ENCODE assay signal across 16 cellular contexts in the genomic region with DNA sequence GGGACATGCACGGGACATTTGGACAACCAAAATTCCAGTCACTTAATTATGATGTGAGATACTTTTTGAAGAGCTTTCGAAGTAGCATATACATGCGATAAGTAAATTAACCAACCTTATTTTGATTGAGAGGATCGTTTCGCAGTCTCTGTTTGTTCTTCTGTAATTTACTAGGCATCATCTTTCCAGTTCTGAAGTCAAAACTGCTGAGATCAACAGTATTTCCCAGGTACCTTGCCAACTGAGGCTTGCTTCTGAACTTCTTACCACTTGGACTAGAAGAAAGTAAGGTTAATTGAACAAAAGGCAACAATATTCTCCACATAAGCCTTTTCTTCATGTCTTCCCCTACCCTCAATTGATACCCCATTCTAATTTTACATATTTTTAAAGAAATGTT.
"Had no signal": no experiment of that assay in that cellular context is flagged by ENCODE, and none has a peak within 500 bp of the region (broad histone marks: within the 10 kb centered on the region; RNA-seq: fewer than 3 reads in every experiment).

No MANE protein-coding gene starts in this region.

- H3K9me3 Mint-ChIP-seq: activated B cell treated with CpG ODN at 0.5 μM for 24 hours; activated CD4-positive, alpha-beta memory T cell treated with anti-CD3 and anti-CD28 coated beads for 36 hours; stimulated activated naive B cell treated with anti-CD40 and anti-IgM and Interleukin-4, amounts not matched to agents 10 μg/mL and 1 μg/mL and 100 μg/mL, for 72 hours; T-helper 2 cell treated with Interferon-gamma antibody and Interleukin-4, amounts not matched to agents 5 μg/mL and 100 μg/mL, for 36 hours had no signal

- H3K27ac ChIP-seq: spleen had no signal

- H3K4me3 ChIP-seq: body of pancreas, spleen had no signal

- H3K27me3 ChIP-seq: body of pancreas, spleen had no signal

- H3K27ac Mint-ChIP-seq: activated CD4-positive, alpha-beta memory T cell treated with anti-CD3 and anti-CD28 coated beads for 36 hours; T-helper 2 cell treated with Interferon-gamma antibody and Interleukin-4, amounts not matched to agents 5 μg/mL and 100 μg/mL, for 36 hours had no signal

- DNase-seq: activated B cell treated with CpG ODN at 0.5 μM for 24 hours; activated CD4-positive, alpha-beta memory T cell treated with anti-CD3 and anti-CD28 coated beads for 36 hours; activated CD4-positive, alpha-beta T cell treated with anti-CD3 and anti-CD28 coated beads for 4 hours; central memory CD4-positive, alpha-beta T cell; erythroblast; foreskin melanocyte; hypothalamus; islet precursor cell; midbrain; nephron progenitor cell; nucleus accumbens; spleen; stimulated activated CD4-positive, alpha-beta T cell treated with anti-CD3 and anti-CD28 coated beads, Interleukin-4, amount 100 ng/mL, for 4 hours; stimulated activated naive B cell treated with anti-CD40 and anti-IgM and Interleukin-4, amounts not matched to agents 10 μg/mL and 1 μg/mL and 100 μg/mL, for 72 hours had no signal

- H3K27me3 Mint-ChIP-seq: activated B cell treated with CpG ODN at 0.5 μM for 24 hours; activated CD4-positive, alpha-beta memory T cell treated with anti-CD3 and anti-CD28 coated beads for 36 hours; stimulated activated naive B cell treated with anti-CD40 and anti-IgM and Interleukin-4, amounts not matched to agents 10 μg/mL and 1 μg/mL and 100 μg/mL, for 72 hours had no signal

- H3K4me3 Mint-ChIP-seq: activated B cell treated with CpG ODN at 0.5 μM for 24 hours; activated CD4-positive, alpha-beta memory T cell treated with anti-CD3 and anti-CD28 coated beads for 36 hours; nephron progenitor cell; stimulated activated naive B cell treated with anti-CD40 and anti-IgM and Interleukin-4, amounts not matched to agents 10 μg/mL and 1 μg/mL and 100 μg/mL, for 72 hours; T-helper 2 cell treated with Interferon-gamma antibody and Interleukin-4, amounts not matched to agents 5 μg/mL and 100 μg/mL, for 36 hours had no signal
